ENCODE assay signal across 13 cellular contexts in the genomic region with DNA sequence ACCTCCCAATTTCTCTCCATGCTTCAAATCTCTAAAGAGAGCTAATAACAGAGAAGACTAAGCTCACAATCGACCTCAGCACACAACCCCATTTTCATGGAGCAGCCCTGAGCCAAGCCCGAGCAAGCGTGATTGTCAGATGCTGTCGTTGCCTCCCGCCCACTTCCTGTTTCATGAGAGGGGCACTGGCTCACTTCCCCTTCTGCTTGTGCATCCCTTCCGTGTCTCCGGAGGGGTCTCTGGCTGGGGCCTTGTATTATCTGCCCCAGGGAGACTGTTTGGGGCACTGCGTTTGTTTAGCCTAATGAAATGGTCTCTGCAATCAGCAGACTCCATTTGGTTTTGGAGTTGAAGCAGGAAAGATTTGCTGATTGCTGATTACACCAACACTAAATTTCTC.
DNase-seq lines count a peak whose midpoint lies in the region; ATAC-seq and TF ChIP-seq lines count a peak whose summit lies in the region.
"Had no signal": no experiment of that assay in that cellular context is flagged by ENCODE, and none has a peak within 500 bp of the region (broad histone marks: within the 10 kb centered on the region; RNA-seq: fewer than 3 reads in every experiment).

No MANE protein-coding gene starts in this region.

- H3K27ac ChIP-seq in BLaER1, result peak overlapping the region; percentile 60
- H3K27ac ChIP-seq: GM23248 had no signal

- CTCF ChIA-PET in GM10248 (lab: Yijun Ruan, JAX), result no interaction called here

- H3K9ac ChIP-seq in BLaER1, result no peak overlapping the region
- H3K9ac ChIP-seq: GM23248 had no signal

- ATAC-seq in activated naive CD8-positive, alpha-beta T cell treated with anti-CD3 and anti-CD28 coated beads, Interleukin-2, amount 50 U/mL, for 24 hours, result no peak
- ATAC-seq in GM21529 (IDR thresholded peaks at IDR 0.05; ENCODE audit: unreplicated experiment), result no peak
- ATAC-seq: CD8-positive, alpha-beta T cell; left lobe of liver had no signal

- peaks cover 4% of the 10 kb centered on the region for H3K4me1 Mint-ChIP-seq in activated naive CD8-positive, alpha-beta T cell treated with anti-CD3 and anti-CD28 coated beads, Interleukin-2, amount 50 U/mL, for 24 hours

- DNase-seq in GM10248 (ENCODE audit: extremely low spot score) (peak; percentile 23), NOMO-1 treated with DMSO at 0.1 percent for 48 hours (lab: John Stamatoyannopoulos, UW; ENCODE audit: unreplicated experiment) (peak; percentile 68), cardiac septum (ENCODE audit: low spot score) (no peak), pons (ENCODE audit: low spot score) (no peak)
- peak; percentile 7 for DNase-seq in activated naive CD8-positive, alpha-beta T cell treated with anti-CD3 and anti-CD28 coated beads, Interleukin-2, amount 50 U/mL, for 24 hours
- DNase-seq: CD8-positive, alpha-beta T cell; GM23248; IMR-90; NCI-H2029; stimulated activated CD4-positive, alpha-beta T cell treated with anti-CD3 and anti-CD28 coated beads, Interleukin-2, amount 100 ng/mL, for 48 hours had no signal

- no peaks in the 10 kb centered on the region for H3K9me3 Mint-ChIP-seq in activated naive CD8-positive, alpha-beta T cell treated with anti-CD3 and anti-CD28 coated beads, Interleukin-2, amount 50 U/mL, for 24 hours
- H3K9me3 Mint-ChIP-seq: CD8-positive, alpha-beta T cell had no signal

- H3K4me3 Mint-ChIP-seq in activated naive CD8-positive, alpha-beta T cell treated with anti-CD3 and anti-CD28 coated beads, Interleukin-2, amount 50 U/mL, for 24 hours, result no peak overlapping the region
- H3K4me3 Mint-ChIP-seq: CD8-positive, alpha-beta T cell had no signal

- no peak overlapping the region for H3K27ac Mint-ChIP-seq in activated naive CD8-positive, alpha-beta T cell treated with anti-CD3 and anti-CD28 coated beads, Interleukin-2, amount 50 U/mL, for 24 hours
- H3K27ac Mint-ChIP-seq: CD8-positive, alpha-beta T cell had no signal

- no peaks in the 10 kb centered on the region for H3K36me3 Mint-ChIP-seq in activated naive CD8-positive, alpha-beta T cell treated with anti-CD3 and anti-CD28 coated beads, Interleukin-2, amount 50 U/mL, for 24 hours (ENCODE audit: low read depth)
- H3K36me3 Mint-ChIP-seq: CD8-positive, alpha-beta T cell had no signal

- intact Hi-C loops in cardiac septum (cut with DNase I), result no loop called here

- no peaks in the 10 kb centered on the region for H4K20me1 ChIP-seq in BLaER1

- no peaks in the 10 kb centered on the region for H3K27me3 ChIP-seq in BLaER1

- peaks cover 5% of the 10 kb centered on the region for H3K27me3 Mint-ChIP-seq in activated naive CD8-positive, alpha-beta T cell treated with anti-CD3 and anti-CD28 coated beads, Interleukin-2, amount 50 U/mL, for 24 hours

- peaks cover 3% of the 10 kb centered on the region; the same call in 1 of the 2 replicates for H3K9me3 ChIP-seq in BLaER1

- POLR2A ChIA-PET in GM10248 (lab: Yijun Ruan, JAX), result no interaction called here

- H3K4me3 ChIP-seq in BLaER1, result no peak overlapping the region; the same call in 1 of the 2 replicates
- H3K4me3 ChIP-seq: GM23248 had no signal

- TF ChIP-seq CTCF in GM10248 (IDR thresholded peaks at IDR 0.05; ENCODE audit: control extremely low read depth, extremely low read depth, low read depth, missing control alignments), result no peak

- peak overlapping the region; percentile 68 for H3K4me2 ChIP-seq in BLaER1

- no peaks in the 10 kb centered on the region for H3K36me3 ChIP-seq in BLaER1

- H3K4me1 ChIP-seq in BLaER1, result peaks cover 14% of the 10 kb centered on the region

Comparison
In these comparisons a context has a peak if more than half of its experiments do, and no peak if none do; other contexts are left out.
1. DNase-seq: peak in GM10248 (single experiment), NOMO-1 treated with DMSO at 0.1 percent for 48 hours (single experiment) and activated naive CD8-positive, alpha-beta T cell treated with anti-CD3 and anti-CD28 coated beads, Interleukin-2, amount 50 U/mL, for 24 hours (single experiment); none in cardiac septum (single experiment) and pons (single experiment).